ENCODE assay signal across 11 cellular contexts in the genomic region with DNA sequence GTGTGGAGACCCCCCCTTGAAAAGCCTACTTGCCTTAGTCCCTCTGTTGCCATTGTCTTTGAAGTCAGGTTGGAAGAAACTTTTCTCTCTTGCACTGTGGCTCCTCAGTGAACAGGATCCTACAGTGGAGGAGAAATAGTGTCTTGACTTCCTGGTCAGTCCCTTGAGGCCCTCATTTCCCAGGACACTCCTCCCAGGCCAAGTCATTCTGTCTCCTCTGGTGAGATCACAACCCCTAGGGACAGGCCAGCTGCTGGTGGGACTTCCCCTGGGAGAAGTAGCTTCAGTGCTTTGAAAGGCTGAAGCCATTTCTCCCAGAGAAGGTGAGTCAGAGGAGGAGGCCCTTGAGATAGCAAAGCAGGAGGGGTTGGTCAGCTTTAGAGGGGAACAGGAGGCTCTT. TPM values are rescaled to one million over a fixed set of nuclear protein-coding genes. Genes with fewer than 3 reads are reported as not detected.
DNase-seq lines count a peak whose midpoint lies in the region; ATAC-seq and TF ChIP-seq lines count a peak whose summit lies in the region.
"Had no signal": no experiment of that assay in that cellular context is flagged by ENCODE, and none has a peak within 500 bp of the region (broad histone marks: within the 10 kb centered on the region; RNA-seq: fewer than 3 reads in every experiment).

No MANE protein-coding gene starts in this region.

- no peaks in the 10 kb centered on the region for H3K9me3 ChIP-seq in gastroesophageal sphincter

- ATAC-seq in GM19397 (IDR thresholded peaks at IDR 0.05; ENCODE audit: unreplicated experiment), result peak; percentile 93
- peak; percentile 94 for ATAC-seq in HG02970 (IDR thresholded peaks at IDR 0.05; ENCODE audit: low FRiP score, unreplicated experiment)
- no peak for ATAC-seq in gastroesophageal sphincter
- ATAC-seq: T-helper 17 cell had no signal

- no peak for TF ChIP-seq EP300 in gastroesophageal sphincter (IDR thresholded peaks at IDR 0.05)

- peak; percentile 70 for DNase-seq in EL
- peak; percentile 9 for DNase-seq in RPMI7951 (ENCODE audit: low read depth)
- DNase-seq in NOMO-1 treated with DMSO at 0.1 percent for 48 hours (lab: John Stamatoyannopoulos, UW; ENCODE audit: unreplicated experiment), result no peak
- DNase-seq in activated CD4-positive, alpha-beta memory T cell treated with anti-CD3 and anti-CD28 coated beads for 36 hours, result no peak
- DNase-seq in HuH-7 (ENCODE audit: low spot score), result no peak
- DNase-seq: activated effector memory CD4-positive, alpha-beta T cell treated with anti-CD3 and anti-CD28 coated beads, Interleukin-2, amount 50 U/mL, for 16 hours; T-helper 17 cell had no signal

- no peak overlapping the region for H3K4me3 ChIP-seq in gastroesophageal sphincter
- H3K4me3 ChIP-seq: lung had no signal

- H3K9me3 Mint-ChIP-seq in activated CD4-positive, alpha-beta memory T cell treated with anti-CD3 and anti-CD28 coated beads for 36 hours, result no peaks in the 10 kb centered on the region

- CTCF ChIA-PET in activated CD4-positive, alpha-beta memory T cell treated with anti-CD3 and anti-CD28 coated beads for 36 hours (lab: Charles Lee), result no interaction called here

- no peak for TF ChIP-seq POLR2A in gastroesophageal sphincter (IDR thresholded peaks at IDR 0.05)

- H3K4me1 Mint-ChIP-seq in activated CD4-positive, alpha-beta memory T cell treated with anti-CD3 and anti-CD28 coated beads for 36 hours (ENCODE audit: low read depth), result no peaks in the 10 kb centered on the region
- H3K4me1 Mint-ChIP-seq: T-helper 17 cell had no signal

- intact Hi-C loops in activated CD4-positive, alpha-beta memory T cell treated with anti-CD3 and anti-CD28 coated beads for 36 hours (cut with micrococcal nuclease), result no loop called here

- POLR2A ChIA-PET in activated CD4-positive, alpha-beta memory T cell treated with anti-CD3 and anti-CD28 coated beads for 36 hours (lab: Charles Lee), result no interaction called here

- H3K36me3 ChIP-seq in gastroesophageal sphincter, result no peaks in the 10 kb centered on the region

- no peak for TF ChIP-seq CTCF in gastroesophageal sphincter (IDR thresholded peaks at IDR 0.05)

- H3K27me3 Mint-ChIP-seq in activated CD4-positive, alpha-beta memory T cell treated with anti-CD3 and anti-CD28 coated beads for 36 hours, result peaks cover 1% of the 10 kb centered on the region
- H3K27me3 Mint-ChIP-seq: T-helper 17 cell had no signal

- no peaks in the 10 kb centered on the region for H3K36me3 Mint-ChIP-seq in activated CD4-positive, alpha-beta memory T cell treated with anti-CD3 and anti-CD28 coated beads for 36 hours

- H3K4me3 Mint-ChIP-seq in activated CD4-positive, alpha-beta memory T cell treated with anti-CD3 and anti-CD28 coated beads for 36 hours, result no peak overlapping the region
- H3K4me3 Mint-ChIP-seq: T-helper 17 cell had no signal

- no peak overlapping the region for H3K27ac Mint-ChIP-seq in activated CD4-positive, alpha-beta memory T cell treated with anti-CD3 and anti-CD28 coated beads for 36 hours
- H3K27ac Mint-ChIP-seq: T-helper 17 cell had no signal

- no peaks in the 10 kb centered on the region for H3K4me1 ChIP-seq in gastroesophageal sphincter

- H3K27me3 ChIP-seq in gastroesophageal sphincter, result no peaks in the 10 kb centered on the region

- H3K27ac ChIP-seq in gastroesophageal sphincter, result no peak overlapping the region

RNA-seq across cellular contexts. Expression of a gene that starts 10.1 kb away (rescaled TPM):
- 0.29 TPM in 1 of 2 replicates, not detected in the other for total RNA-seq in RPMI7951 (2014; rRNA removed; shearing (Covaris generic))
- total RNA-seq in activated CD4-positive, alpha-beta memory T cell treated with anti-CD3 and anti-CD28 coated beads for 36 hours, result not detected
- 1 to 10 TPM in 2 of 4 donors, under 1 TPM in 2; 0.27 to 1.9 (median 0.99) TPM for total RNA-seq in gastroesophageal sphincter
- total RNA-seq: T-helper 17 cell had no signal

Comparison
In these comparisons a context has a peak if more than half of its experiments do, and no peak if none do; other contexts are left out.
1. DNase-seq: peak in EL (single experiment) and RPMI7951 (single experiment); none in NOMO-1 treated with DMSO at 0.1 percent for 48 hours (single experiment), activated CD4-positive, alpha-beta memory T cell treated with anti-CD3 and anti-CD28 coated beads for 36 hours (single experiment) and HuH-7 (single experiment).